Comparison of ENCODE assay signal across 2 cellular contexts in genomic region chr17:82177276-82177675, GRCh38.
A peak's percentile ranks its signal among the peaks of the same experiment; 100 is the strongest.
TF ChIP-seq lines count a peak whose summit lies in the region.

No MANE protein-coding gene starts in this region.

TF ChIP-seq in HCT116, 20 proteins besides CTCF, POLR2A, EP300 and RAD21:
- peak; percentile 7; the same call in 1 of the 2 replicates for TF ChIP-seq ZFX (IDR thresholded peaks at IDR 0.05)
- TF ChIP-seq ZNF274 (IDR thresholded peaks at IDR 0.05; ENCODE audit: low read depth, low read length): no peak
- TF ChIP-seq ELF1 (IDR thresholded peaks at IDR 0.05; ENCODE audit: borderline replicate concordance, low read depth): no peak

TF ChIP-seq in H1, 55 proteins besides CTCF, POLR2A, EP300 and RAD21:
- TF ChIP-seq FOSL1 (IDR thresholded peaks at IDR 0.05; ENCODE audit: insufficient read depth, low read depth, low read length) (no peak), CBX5 (IDR thresholded peaks at IDR 0.05; ENCODE audit: low read depth, low read length) (no peak), TBP (IDR thresholded peaks at IDR 0.05; ENCODE audit: low read depth, low read length) (no peak), NRF1 (IDR thresholded peaks at IDR 0.05; ENCODE audit: low read depth, low read length) (no peak)
